17 cellular contexts compared by ENCODE assay signal in the genomic region with DNA sequence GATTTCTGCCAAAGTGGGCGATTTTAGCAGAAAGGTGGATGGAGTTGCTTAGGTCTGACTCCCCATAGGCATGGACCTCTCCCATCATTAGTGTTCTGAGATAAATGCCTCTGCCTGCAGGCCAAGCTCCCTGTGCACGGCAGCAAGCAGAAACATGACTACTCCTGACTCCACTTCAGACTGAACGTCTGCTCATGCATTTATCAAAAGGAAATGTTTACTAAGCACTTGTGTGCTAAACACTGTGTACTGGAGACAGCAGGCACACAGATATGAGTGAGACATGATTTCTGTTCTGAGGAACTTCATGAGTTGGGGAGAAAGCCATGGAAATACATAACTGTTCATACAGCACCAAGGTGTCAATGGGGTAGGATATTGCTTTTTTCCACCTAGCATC.
DNase-seq lines count a peak whose midpoint lies in the region; ATAC-seq lines count a peak whose summit lies in the region.
"Had no signal": no experiment of that assay in that cellular context is flagged by ENCODE, and none has a peak within 500 bp of the region (broad histone marks: within the 10 kb centered on the region; RNA-seq: fewer than 3 reads in every experiment).

No MANE protein-coding gene starts in this region.

- no peaks in the 10 kb centered on the region for H3K9me3 ChIP-seq in trophoblast cell (ENCODE audit: insufficient read depth, low read depth, low read length)

- H3K18ac ChIP-seq in trophoblast cell (ENCODE audit: low read length): no peak overlapping the region

- H4K91ac ChIP-seq in trophoblast cell (ENCODE audit: low read depth, low read length): peak overlapping the region; percentile 3

- H2AK5ac ChIP-seq in trophoblast cell (ENCODE audit: low read length): no peak overlapping the region

- DNase-seq in NCI-H1436 (lab: John Stamatoyannopoulos, UW) (peak; percentile 23), NCI-H1436 treated with DMSO at 0.1 percent for 48 hours (lab: John Stamatoyannopoulos, UW) (no peak), NCI-H345 treated with DMSO at 0.1 percent for 48 hours (lab: John Stamatoyannopoulos, UW; ENCODE audit: unreplicated experiment) (peak; percentile 76), trophoblast cell (no peak), RPMI8226 (no peak)
- DNase-seq: 8988T; activated CD8-positive, alpha-beta T cell treated with anti-CD3 and anti-CD28 coated beads for 36 hours; effector memory CD8-positive, alpha-beta T cell; foreskin fibroblast; MV-4-11; naive B cell; NK-92 treated with Interleukin-12 subunit alpha and Interleukin-12 subunit beta, amount 100 ng/mL, for 24 hours; stimulated activated naive CD4-positive, alpha-beta T cell treated with Interleukin-2 at 50 U/mL for 16 hours had no signal

- H3K14ac ChIP-seq in trophoblast cell (ENCODE audit: low read length): no peak overlapping the region

- H2BK5ac ChIP-seq in trophoblast cell (ENCODE audit: low read depth, low read length, poor library complexity): no peak overlapping the region

- no peak overlapping the region for H4K12ac ChIP-seq in trophoblast cell (ENCODE audit: low read depth, low read length)

- H3K27ac ChIP-seq in trophoblast cell (ENCODE audit: low read depth, low read length): no peak overlapping the region
- H3K27ac ChIP-seq: RWPE1 had no signal

- no peak overlapping the region for H4K8ac ChIP-seq in trophoblast cell (ENCODE audit: low read depth, low read length)

- no peak overlapping the region for H3K4ac ChIP-seq in trophoblast cell (ENCODE audit: low read depth, low read length)

- no CpG with 5 or more reads among the region's 3 CpGs for WGBS in trophoblast cell (ENCODE audit: extremely low coverage, insufficient coverage, insufficient read length)

- no peak overlapping the region for H3K4me3 ChIP-seq in trophoblast cell (ENCODE audit: low read depth, low read length)

- no peaks in the 10 kb centered on the region for H3K36me3 ChIP-seq in trophoblast cell (ENCODE audit: control insufficient read depth in 1 of 2, insufficient read depth in 2 of 2, low read length in 2 of 2)

- H3K27me3 ChIP-seq in trophoblast cell (ENCODE audit: insufficient read depth, low read length): no peaks in the 10 kb centered on the region

- H2BK120ac ChIP-seq in trophoblast cell (ENCODE audit: insufficient read depth, low read length, poor library complexity): no peak overlapping the region

- H2BK12ac ChIP-seq in trophoblast cell (ENCODE audit: low read length): no peak overlapping the region

- H3K9ac ChIP-seq in trophoblast cell (ENCODE audit: low read length): no peak overlapping the region

- no peak overlapping the region for H3K4me2 ChIP-seq in trophoblast cell (ENCODE audit: low read length)

- peaks cover 0 to 3% of the 10 kb centered on the region in 2 experiments for H3K4me1 ChIP-seq in trophoblast cell (ENCODE audit: control insufficient read depth in 1 of 2, insufficient read depth in 2 of 2, low read length in 2 of 2)

- no peak overlapping the region for H3K23ac ChIP-seq in trophoblast cell (ENCODE audit: low read length)

- H3K79me2 ChIP-seq in trophoblast cell (ENCODE audit: control insufficient read depth, insufficient read depth, low read length, poor library complexity): no peaks in the 10 kb centered on the region

- no peaks in the 10 kb centered on the region for H3K79me1 ChIP-seq in trophoblast cell (ENCODE audit: low read length)

- H2AFZ ChIP-seq in trophoblast cell (ENCODE audit: insufficient read depth, low read length, poor library complexity): no peak overlapping the region

- ATAC-seq in esophagus mucosa: peak; percentile 53
- ATAC-seq in GM21515 (IDR thresholded peaks at IDR 0.05; ENCODE audit: unreplicated experiment): no peak
- ATAC-seq in HG02588 (IDR thresholded peaks at IDR 0.05; ENCODE audit: unreplicated experiment): no peak
- ATAC-seq: activated CD8-positive, alpha-beta T cell treated with anti-CD3 and anti-CD28 coated beads for 36 hours; effector memory CD8-positive, alpha-beta T cell had no signal

Comparison
In these comparisons a context has a peak if more than half of its experiments do, and no peak if none do; other contexts are left out.
1. DNase-seq: peak in NCI-H1436 (single experiment) and NCI-H345 treated with DMSO at 0.1 percent for 48 hours (single experiment); none in NCI-H1436 treated with DMSO at 0.1 percent for 48 hours (single experiment), trophoblast cell (0 of 2) and RPMI8226 (single experiment).